Comparison of ENCODE assay signal across 8 cellular contexts in the genomic region with DNA sequence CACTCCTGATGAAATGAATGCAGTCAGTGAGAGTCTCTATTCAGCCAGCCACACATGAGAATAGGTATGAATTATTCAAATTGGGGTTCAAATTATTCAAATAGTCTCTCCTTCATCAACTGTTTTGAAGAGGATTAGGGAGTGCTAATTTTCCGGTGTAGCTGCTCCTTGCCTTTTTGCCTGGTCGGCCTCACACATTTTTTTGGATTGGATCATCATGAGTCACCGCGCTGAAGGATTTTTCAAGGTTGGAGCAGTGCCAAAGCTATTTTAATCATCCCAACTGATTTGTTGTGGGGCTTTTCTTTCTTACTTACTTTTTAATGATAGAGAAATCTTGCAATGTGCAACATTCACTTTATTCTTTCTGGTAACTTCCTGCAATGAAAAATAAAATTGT. TPM values are rescaled to one million over a fixed set of nuclear protein-coding genes. Genes with fewer than 3 reads are reported as not detected.
DNase-seq lines count a peak whose midpoint lies in the region; ATAC-seq, FAIRE-seq and TF ChIP-seq lines count a peak whose summit lies in the region.

No MANE protein-coding gene starts in this region.

- peak; percentile 73 for DNase-seq in AG09309 (ENCODE audit: low read depth)
- DNase-seq in MG63 = peak; percentile 46
- peak; percentile 31 for DNase-seq in iPS-NIHi11 (ENCODE audit: low spot score)
- DNase-seq in urothelium cell line (ENCODE audit: low spot score) = peak; percentile 49
- no peak for DNase-seq in kidney
- no peak for DNase-seq in germinal center (ENCODE audit: low spot score)

- no peak for FAIRE-seq in urothelium cell line (lab: Jason Lieb, UNC)
- FAIRE-seq in kidney (lab: Jason Lieb, UNC) = no peak

- H3K9ac ChIP-seq in kidney (ENCODE audit: low read length in 2 of 2) = no peak overlapping the region

- H3K9me3 ChIP-seq in MG63 (no peaks in the 10 kb centered on the region), kidney (ENCODE audit: control insufficient read depth in 1 of 2, low read length in 2 of 2) (no peaks in the 10 kb centered on the region)

- no peaks in the 10 kb centered on the region for H3K4me1 ChIP-seq in kidney (ENCODE audit: control insufficient read depth in 1 of 2, insufficient read depth in 1 of 2, low read depth in 1 of 2, low read length in 2 of 2)

- no peaks in the 10 kb centered on the region for H3K36me3 ChIP-seq in MG63
- H3K36me3 ChIP-seq in kidney (ENCODE audit: control insufficient read depth in 1 of 2, insufficient read depth in 2 of 2, low read length in 2 of 2) = no peaks in the 10 kb centered on the region

- H3K27me3 ChIP-seq in MG63 = no peaks in the 10 kb centered on the region

- no peak for TF ChIP-seq CTCF in AG09309 (IDR thresholded peaks at IDR 0.05; ENCODE audit: control insufficient read depth, insufficient read depth, low read depth, low read length, missing control alignments)
- no peak for TF ChIP-seq CTCF in kidney (IDR thresholded peaks at IDR 0.05; ENCODE audit: borderline replicate concordance, extremely low read depth, insufficient read depth)

- intact Hi-C loops in kidney (cut with DNase I) = no loop called here

- H3K4me3 ChIP-seq in AG09309 (ENCODE audit: control insufficient read depth, low read depth, low read length) = no peak overlapping the region
- H3K4me3 ChIP-seq in MG63 = no peak overlapping the region
- no peak overlapping the region for H3K4me3 ChIP-seq in kidney (ENCODE audit: low read length in 2 of 2)

- ATAC-seq in HG03460 (IDR thresholded peaks at IDR 0.05; ENCODE audit: unreplicated experiment) = no peak

- H3K27ac ChIP-seq in angular gyrus (ENCODE audit: low read depth, low read length) = peak overlapping the region; percentile 1
- H3K27ac ChIP-seq in kidney (ENCODE audit: low read depth in 2 of 2, low read length in 2 of 2) = no peak overlapping the region

RNA-seq across cellular contexts. Expression of gene DTNA, which starts 2.4 kb away (rescaled TPM):
- total RNA-seq in MG63 (2014; rRNA removed; shearing (Covaris generic); ENCODE audit: low replicate concordance) = 0.22 and 0.33 TPM in 2 replicates
- total RNA-seq in kidney = 22.3 TPM
- polyA plus RNA-seq in kidney (ENCODE audit: insufficient read depth, low read depth, low replicate concordance) = 6.2 TPM

Comparison
In these comparisons a context has a peak if more than half of its experiments do, and no peak if none do; other contexts are left out.
1. DNase-seq: peak in AG09309 (single experiment), MG63 (single experiment), iPS-NIHi11 (single experiment) and urothelium cell line (single experiment); none in kidney (single experiment) and germinal center (single experiment).
2. RNA of gene DTNA, which starts 2.4 kb away (total RNA-seq): 22.3 TPM in kidney (single experiment); 0.22 to 0.33 TPM in MG63; every median in the first group is over 10 times any median in the second.